In genomic region chr11:67583319-67584204, GRCh38 we compare ENCODE assay signal across 2 cellular contexts.
TF ChIP-seq lines count a peak whose summit lies in the region.

Gene GSTP1 (plus strand): TSS chr11:67583812. CDS start chr11:67583844, 32 bp downstream.

TF ChIP-seq in A549, 52 proteins besides CTCF, POLR2A, EP300 and RAD21:
- TF ChIP-seq ATOH8 (CRISPR knock-in tag; IDR thresholded peaks at IDR 0.05; ENCODE audit: low read depth): no peak
- TF ChIP-seq GATA3 (IDR thresholded peaks at IDR 0.05; ENCODE audit: borderline replicate concordance): 0 out of 2 replicates have a peak, but pooled peaks have one; percentile 31
- TF ChIP-seq NPAS2 (CRISPR knock-in tag; IDR thresholded peaks at IDR 0.05; ENCODE audit: borderline replicate concordance): no peak
- peak; percentile 44; the same call in 1 of the 2 replicates for TF ChIP-seq TFCP2L1 (CRISPR knock-in tag; IDR thresholded peaks at IDR 0.05)
- TF ChIP-seq RFX5 (IDR thresholded peaks at IDR 0.05): peak; percentile 33; the same call in 1 of the 2 replicates
- no peak for TF ChIP-seq ZSCAN20 (CRISPR knock-in tag; IDR thresholded peaks at IDR 0.05)
- TF ChIP-seq FOXS1 (CRISPR knock-in tag; IDR thresholded peaks at IDR 0.05): no peak
- peak; percentile 97; the same call in 2 of the 3 replicates for TF ChIP-seq BCL3 (IDR thresholded peaks at IDR 0.05)
- peak; percentile 90 for TF ChIP-seq PHF8 (IDR thresholded peaks at IDR 0.05; ENCODE audit: borderline replicate concordance, low read depth)
- peak; percentile 75 for TF ChIP-seq NFE2L2 (conservative IDR thresholded peaks at IDR 0.05; ENCODE audit: low read length)
- peak; percentile 71 for TF ChIP-seq SMC3 (IDR thresholded peaks at IDR 0.05)
- peak; percentile 21; the same call in 1 of the 2 replicates for TF ChIP-seq MYC (IDR thresholded peaks at IDR 0.05; ENCODE audit: borderline replicate concordance, low read length)
- no peak for TF ChIP-seq E2F6 (IDR thresholded peaks at IDR 0.05; ENCODE audit: borderline replicate concordance, low read depth)
- TF ChIP-seq CHD4 (IDR thresholded peaks at IDR 0.05; ENCODE audit: borderline replicate concordance): no peak
- TF ChIP-seq FOSL2 (IDR thresholded peaks at IDR 0.05): no peak
- peak; percentile 91 for TF ChIP-seq FOSL2 (CRISPR knock-in tag; IDR thresholded peaks at IDR 0.05)
- TF ChIP-seq JUN (IDR thresholded peaks at IDR 0.05): peak; percentile 81 to 97; a peak in 4 of 5 replicates
- 0 out of 2 replicates have a peak, but pooled peaks have one; percentile 15 for TF ChIP-seq MAZ (IDR thresholded peaks at IDR 0.05; ENCODE audit: borderline replicate concordance, low read depth, low read length)
- peak; percentile 92 for TF ChIP-seq MAFK (IDR thresholded peaks at IDR 0.05; ENCODE audit: partially characterized antibody)
- TF ChIP-seq CEBPB (IDR thresholded peaks at IDR 0.05): peak in 1 of 2 experiments; percentile 70; a peak in 2 of 4 replicates
- no peak for TF ChIP-seq KDM5A (IDR thresholded peaks at IDR 0.05)
- no peak for TF ChIP-seq FOSB (CRISPR knock-in tag; IDR thresholded peaks at IDR 0.05)
- TF ChIP-seq ESRRA (IDR thresholded peaks at IDR 0.05; ENCODE audit: borderline replicate concordance, low read length): no peak
- no peak for TF ChIP-seq ZC3H11A (IDR thresholded peaks at IDR 0.05)
- no peak for TF ChIP-seq ZFP36 (IDR thresholded peaks at IDR 0.05; ENCODE audit: borderline replicate concordance, partially characterized antibody)
- TF ChIP-seq CBX2 (IDR thresholded peaks at IDR 0.05; ENCODE audit: borderline replicate concordance, low read depth): no peak
- TF ChIP-seq CBX8 (IDR thresholded peaks at IDR 0.05): no peak
- peak; percentile 73 for TF ChIP-seq MAX (IDR thresholded peaks at IDR 0.05)

TF ChIP-seq in H1, 55 proteins besides CTCF, POLR2A, EP300 and RAD21:
- TF ChIP-seq PHF8 (conservative IDR thresholded peaks at IDR 0.05; ENCODE audit: low read depth, low read length) (peak; percentile 84), ATF3 (IDR thresholded peaks at IDR 0.05; ENCODE audit: insufficient read depth, low read depth, low read length) (no peak), USF2 (IDR thresholded peaks at IDR 0.05; ENCODE audit: low read length) (no peak), E2F6 (IDR thresholded peaks at IDR 0.05) (no peak; the same call in 1 of the 2 replicates), TBP (IDR thresholded peaks at IDR 0.05; ENCODE audit: low read depth, low read length) (peak; percentile 94), SIN3A (conservative IDR thresholded peaks at IDR 0.05 in 1 of 2, IDR thresholded peaks at IDR 0.05 in 1 of 2; ENCODE audit: low read depth in 1 of 2, low read length in 2 of 2) (peak in 1 of 2 experiments; percentile 18; a peak in 2 of 4 replicates), KDM1A (IDR thresholded peaks at IDR 0.05; ENCODE audit: borderline replicate concordance, low read length) (no peak), TEAD4 (IDR thresholded peaks at IDR 0.05; ENCODE audit: low read depth, low read length) (no peak), HDAC2 (IDR thresholded peaks at IDR 0.05; ENCODE audit: borderline replicate concordance in 1 of 2, low read depth in 2 of 2, low read length in 2 of 2) (peak; percentile 19 to 96; a peak in 2 of 4 replicates), CHD2 (IDR thresholded peaks at IDR 0.05; ENCODE audit: low read length) (no peak), SP1 (IDR thresholded peaks at IDR 0.05; ENCODE audit: low read depth, low read length) (no peak), TAF7 (optimal IDR thresholded peaks at IDR 0.05; ENCODE audit: borderline replicate concordance, low read depth, low read length) (peak; percentile 75), CEBPB (IDR thresholded peaks at IDR 0.05; ENCODE audit: low read depth, low read length) (no peak; the same call in 1 of the 2 replicates), POU5F1 (IDR thresholded peaks at IDR 0.05; ENCODE audit: low read depth, low read length) (no peak), KDM4A (IDR thresholded peaks at IDR 0.05; ENCODE audit: low read depth, low read length, severe bottlenecking) (no peak), CHD7 (IDR thresholded peaks at IDR 0.05; ENCODE audit: insufficient replicate concordance, low read length) (no peak), FOSL1 (IDR thresholded peaks at IDR 0.05; ENCODE audit: insufficient read depth, low read depth, low read length) (no peak), MAX (IDR thresholded peaks at IDR 0.05) (0 out of 2 replicates have a peak, but pooled peaks have one; percentile 8), TAF1 (IDR thresholded peaks at IDR 0.05; ENCODE audit: low read depth, low read length) (peak; percentile 89), SRF (IDR thresholded peaks at IDR 0.05; ENCODE audit: low read depth, low read length) (peak; percentile 87), RNF2 (IDR thresholded peaks at IDR 0.05; ENCODE audit: borderline replicate concordance, low read depth, low read length, missing control alignments, poor library complexity, severe bottlenecking) (no peak), EZH2 (IDR thresholded peaks at IDR 0.05; ENCODE audit: low read depth, low read length, severe bottlenecking) (no peak), MAFK (IDR thresholded peaks at IDR 0.05; ENCODE audit: low read depth, low read length) (peak; percentile 86; the same call in 1 of the 2 replicates), JUND (IDR thresholded peaks at IDR 0.05; ENCODE audit: low read length) (peak; percentile 48; the same call in 1 of the 2 replicates), RXRA (IDR thresholded peaks at IDR 0.05; ENCODE audit: insufficient read depth, low read depth, low read length) (0 out of 2 replicates have a peak, but pooled peaks have one; percentile 8), ZNF274 (IDR thresholded peaks at IDR 0.05; ENCODE audit: borderline replicate concordance, extremely low read depth, low read length) (no peak), BACH1 (IDR thresholded peaks at IDR 0.05; ENCODE audit: low read length) (peak; percentile 96), GTF2F1 (IDR thresholded peaks at IDR 0.05; ENCODE audit: borderline replicate concordance, low read depth, low read length) (no peak), ASH2L (IDR thresholded peaks at IDR 0.05; ENCODE audit: low read length) (peak; percentile 68), TCF12 (IDR thresholded peaks at IDR 0.05; ENCODE audit: low read depth, low read length) (peak; percentile 88), SUZ12 (IDR thresholded peaks at IDR 0.05; ENCODE audit: low read length) (no peak), RBBP5 (IDR thresholded peaks at IDR 0.05; ENCODE audit: borderline replicate concordance, low read depth, low read length) (no peak), POLR2AphosphoS5 (IDR thresholded peaks at IDR 0.05; ENCODE audit: low read depth, low read length) (peak; percentile 95), ATF2 (IDR thresholded peaks at IDR 0.05; ENCODE audit: low read length) (no peak)
TF ChIP-seq in H1: peak in this region for 15.
